Comparison of ENCODE assay signal across 20 cellular contexts in the genomic region with DNA sequence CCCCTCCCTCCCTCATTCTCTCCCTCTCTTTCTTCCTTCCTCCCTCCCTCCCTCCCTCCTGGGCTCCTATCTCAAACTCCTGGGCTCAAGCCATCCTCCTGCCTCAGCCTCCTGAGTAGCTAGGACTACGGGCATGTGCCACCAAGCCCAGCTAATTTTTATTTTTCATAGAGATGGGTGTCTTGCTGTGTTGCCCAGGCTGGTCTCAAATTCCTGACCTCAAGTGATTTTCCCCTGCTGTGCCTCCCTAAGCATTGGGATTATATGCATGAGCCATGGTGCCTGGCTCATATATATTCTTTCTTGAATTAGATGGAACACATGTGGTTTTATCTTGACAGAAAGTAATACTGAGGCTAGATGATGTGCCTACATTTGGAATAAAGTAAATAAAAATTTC.
"Had no signal": no experiment of that assay in that cellular context is flagged by ENCODE, and none has a peak within 500 bp of the region (broad histone marks: within the 10 kb centered on the region; RNA-seq: fewer than 3 reads in every experiment).

No MANE protein-coding gene starts in this region.

- H3K27ac Mint-ChIP-seq: activated CD4-positive, alpha-beta T cell treated with anti-CD3 and anti-CD28 coated beads, Interleukin-2, amount 10 ng/mL, durations not matched to agents 24 days and 14 days; activated naive CD8-positive, alpha-beta T cell treated with anti-CD3 and anti-CD28 coated beads for 36 hours; T-helper 1 cell treated with Interleukin-12 subunit alpha and Interleukin-12 subunit beta and Interleukin-4 antibody, amounts not matched to agents 30 μg/mL and 1 μg/mL, for 36 hours had no signal

- H3K36me3 Mint-ChIP-seq: activated naive CD8-positive, alpha-beta T cell treated with anti-CD3 and anti-CD28 coated beads for 36 hours had no signal

- H3K27ac ChIP-seq: coronary artery, esophagus squamous epithelium, gastrocnemius medialis, spleen, thyroid gland had no signal

- H3K9me3 Mint-ChIP-seq: activated CD4-positive, alpha-beta T cell treated with anti-CD3 and anti-CD28 coated beads, Interleukin-2, amount 10 ng/mL, durations not matched to agents 24 days and 14 days; activated naive CD8-positive, alpha-beta T cell treated with anti-CD3 and anti-CD28 coated beads for 36 hours; T-helper 1 cell treated with Interleukin-12 subunit alpha and Interleukin-12 subunit beta and Interleukin-4 antibody, amounts not matched to agents 30 μg/mL and 1 μg/mL, for 36 hours had no signal

- H3K27me3 Mint-ChIP-seq: activated CD4-positive, alpha-beta T cell treated with anti-CD3 and anti-CD28 coated beads, Interleukin-2, amount 10 ng/mL, durations not matched to agents 24 days and 14 days; activated naive CD8-positive, alpha-beta T cell treated with anti-CD3 and anti-CD28 coated beads for 36 hours had no signal

- H3K9me3 ChIP-seq: esophagus squamous epithelium, gastrocnemius medialis, mucosa of descending colon, spleen, thyroid gland had no signal

- DNase-seq: activated CD4-positive, alpha-beta T cell treated with anti-CD3 and anti-CD28 coated beads, Interleukin-2, amount 10 ng/mL, durations not matched to agents 24 days and 14 days; activated naive CD8-positive, alpha-beta T cell treated with anti-CD3 and anti-CD28 coated beads for 36 hours; activated T-cell treated with anti-CD3 and anti-CD28 coated beads, Interleukin-2, amount 50 U/mL, for 1 hour; amniotic stem cell; cerebellar nuclear complex; esophagus squamous epithelium; gastrocnemius medialis; islet precursor cell; left colon; mesenchymal stem cell; mucosa of descending colon; retina; spleen; stimulated activated CD4-positive, alpha-beta T cell treated with anti-CD3 and anti-CD28 coated beads, Interleukin-4, amount 100 ng/mL, for 24 hours; stimulated activated naive CD4-positive, alpha-beta T cell treated with Interleukin-2 at 50 U/mL for 16 hours; substantia nigra; thyroid gland had no signal

- H3K4me3 ChIP-seq: coronary artery, esophagus squamous epithelium, gastrocnemius medialis, mucosa of descending colon, spleen, thyroid gland had no signal

- H3K4me3 Mint-ChIP-seq: activated CD4-positive, alpha-beta T cell treated with anti-CD3 and anti-CD28 coated beads, Interleukin-2, amount 10 ng/mL, durations not matched to agents 24 days and 14 days; activated naive CD8-positive, alpha-beta T cell treated with anti-CD3 and anti-CD28 coated beads for 36 hours; T-helper 1 cell treated with Interleukin-12 subunit alpha and Interleukin-12 subunit beta and Interleukin-4 antibody, amounts not matched to agents 30 μg/mL and 1 μg/mL, for 36 hours had no signal

- ATAC-seq: activated CD4-positive, CD25-positive, alpha-beta regulatory T cell treated with anti-CD3 and anti-CD28 coated beads, Interleukin-2, amount 50 U/mL, for 24 hours; gastrocnemius medialis; left colon; mucosa of descending colon had no signal

- H3K27me3 ChIP-seq: esophagus squamous epithelium, gastrocnemius medialis, spleen, thyroid gland had no signal

- H3K36me3 ChIP-seq: thyroid gland had no signal
